Comparison of ENCODE assay signal across 17 cellular contexts in the genomic region with DNA sequence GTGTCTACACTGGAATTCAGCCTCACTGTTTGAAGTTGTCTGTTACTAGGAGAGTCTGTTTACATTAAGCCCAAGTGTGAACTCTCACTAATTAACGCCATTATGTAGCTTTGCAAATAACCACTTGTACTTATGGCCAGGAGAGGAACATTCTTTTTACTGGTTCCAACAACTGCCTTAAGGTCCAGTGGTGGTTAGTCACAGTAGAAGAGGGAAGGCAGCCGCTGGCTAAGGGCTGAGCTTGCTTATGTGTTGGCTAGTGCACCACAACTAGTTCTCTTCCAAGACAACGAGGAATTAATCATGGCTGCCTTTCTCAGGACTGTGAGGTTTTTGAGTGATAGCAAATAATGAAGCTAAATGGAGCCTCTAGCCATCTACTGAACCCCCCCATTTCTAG. TPM values are rescaled to one million over a fixed set of nuclear protein-coding genes. Genes with fewer than 3 reads are reported as not detected.
A peak's percentile ranks its signal among the peaks of the same experiment; 100 is the strongest.
DNase-seq lines count a peak whose midpoint lies in the region; ATAC-seq and TF ChIP-seq lines count a peak whose summit lies in the region.
"Had no signal": no experiment of that assay in that cellular context is flagged by ENCODE, and none has a peak within 500 bp of the region (broad histone marks: within the 10 kb centered on the region; RNA-seq: fewer than 3 reads in every experiment).

No MANE protein-coding gene starts in this region.

- 58% methylated on average over 3 of the region's 3 CpGs for WGBS in mammary epithelial cell (ENCODE audit: low coverage, missing lambda C conversion rate)

- dilution Hi-C loops in mammary epithelial cell (cut with HindIII; ENCODE audit: low sequenced_read_pairs), result no loop called here

- in situ Hi-C loops in mammary epithelial cell (cut with MboI; ENCODE audit: low sequenced_read_pairs in 2 of 2), result no loop called here

- CTCF ChIA-PET in mammary epithelial cell (lab: Charles Lee; ENCODE audit: low non-redundant PET), result no interaction called here
- CTCF ChIA-PET in CD4-positive, alpha-beta T cell (lab: Charles Lee), result interaction anchor here (1.2 kb wide), 1 partner anchor 261 kb away, joined by 3 read pairs; no protein-coding TSS in a partner anchor

- no peak for TF ChIP-seq CTCF in mammary epithelial cell (conservative IDR thresholded peaks at IDR 0.05 in 1 of 2, IDR thresholded peaks at IDR 0.05 in 1 of 2; ENCODE audit: extremely low read depth in 1 of 2, insufficient read depth in 1 of 2, low read depth in 1 of 2, low read length in 2 of 2)
- no peak for TF ChIP-seq CTCF in breast epithelium (IDR thresholded peaks at IDR 0.05)
- TF ChIP-seq CTCF in upper lobe of right lung (IDR thresholded peaks at IDR 0.05), result no peak
- TF ChIP-seq CTCF in CD4-positive, alpha-beta T cell (IDR thresholded peaks at IDR 0.05), result no peak
- no peak for TF ChIP-seq CTCF in HFFc6 (IDR thresholded peaks at IDR 0.05)

- no peaks in the 10 kb centered on the region for H3K79me2 ChIP-seq in mammary epithelial cell (ENCODE audit: insufficient read depth, low read length)

- no peak overlapping the region for H3K4me3 Mint-ChIP-seq in CD4-positive, alpha-beta T cell
- H3K4me3 Mint-ChIP-seq in HFFc6, result no peak overlapping the region
- H3K4me3 Mint-ChIP-seq: activated B cell treated with CpG ODN at 0.5 μM for 24 hours; activated T-helper 17 cell treated with anti-CD3 and anti-CD28 coated beads, Interleukin-2, amount 50 U/mL, for 72 hours; CD4-positive, CD25-positive, alpha-beta regulatory T cell; nephron; stimulated activated naive CD8-positive, alpha-beta T cell treated with anti-CD3 and anti-CD28 coated beads, Interleukin-15, amount 100 ng/mL, for 72 hours had no signal

- intact Hi-C loops in mammary epithelial cell (cut with micrococcal nuclease) (loop anchor here (5.0 kb wide), 1 partner anchor 141 kb away; no protein-coding TSS in a partner anchor), breast epithelium (cut with DNase I; ENCODE audit: low total_unique reads) (no loop called here), upper lobe of right lung (cut with DNase I) (no loop called here), posterior cingulate gyrus (cut with DNase I) (no loop called here)
- intact Hi-C loops in CD4-positive, alpha-beta T cell (cut with DNase I, micrococcal nuclease), result no loop called here

- DNase-seq in mammary epithelial cell (peak; percentile 39), breast epithelium (ENCODE audit: low spot score in 2 of 2) (no peak), NCI-H69 (lab: John Stamatoyannopoulos, UW) (peak; percentile 91), fibroblast of peridontal ligament (ENCODE audit: extremely low read depth) (peak; percentile 37), upper lobe of right lung (no peak), HFFc6 (no peak), posterior cingulate gyrus (no peak)
- DNase-seq in CD4-positive, alpha-beta T cell, result no peak
- DNase-seq: activated B cell treated with CpG ODN at 0.5 μM for 24 hours; CD4-positive, CD25-positive, alpha-beta regulatory T cell; HCEC 1CT; NCI-H2171 treated with DMSO at 0.1 percent for 48 hours; stimulated activated naive CD8-positive, alpha-beta T cell treated with anti-CD3 and anti-CD28 coated beads, Interleukin-15, amount 100 ng/mL, for 72 hours; uterus had no signal

- no peak overlapping the region for H3K27ac Mint-ChIP-seq in CD4-positive, alpha-beta T cell
- H3K27ac Mint-ChIP-seq in HFFc6, result no peak overlapping the region
- H3K27ac Mint-ChIP-seq: activated B cell treated with CpG ODN at 0.5 μM for 24 hours; activated T-helper 17 cell treated with anti-CD3 and anti-CD28 coated beads, Interleukin-2, amount 50 U/mL, for 72 hours; nephron had no signal

- no peaks in the 10 kb centered on the region for H3K4me1 Mint-ChIP-seq in CD4-positive, alpha-beta T cell (ENCODE audit: low read depth)
- peaks cover 18% of the 10 kb centered on the region for H3K4me1 Mint-ChIP-seq in HFFc6 (ENCODE audit: low read depth)
- H3K4me1 Mint-ChIP-seq: activated B cell treated with CpG ODN at 0.5 μM for 24 hours; activated T-helper 17 cell treated with anti-CD3 and anti-CD28 coated beads, Interleukin-2, amount 50 U/mL, for 72 hours; CD4-positive, CD25-positive, alpha-beta regulatory T cell; stimulated activated naive CD8-positive, alpha-beta T cell treated with anti-CD3 and anti-CD28 coated beads, Interleukin-15, amount 100 ng/mL, for 72 hours had no signal

- H3K27me3 Mint-ChIP-seq in CD4-positive, alpha-beta T cell, result no peaks in the 10 kb centered on the region
- H3K27me3 Mint-ChIP-seq in HFFc6 (ENCODE audit: insufficient read depth), result peaks cover 4% of the 10 kb centered on the region
- H3K27me3 Mint-ChIP-seq: stimulated activated naive CD8-positive, alpha-beta T cell treated with anti-CD3 and anti-CD28 coated beads, Interleukin-15, amount 100 ng/mL, for 72 hours had no signal

- no peaks in the 10 kb centered on the region for H3K27me3 ChIP-seq in mammary epithelial cell (ENCODE audit: insufficient read depth, low read length)
- H3K27me3 ChIP-seq in breast epithelium, result no peaks in the 10 kb centered on the region
- no peaks in the 10 kb centered on the region for H3K27me3 ChIP-seq in upper lobe of right lung
- H3K27me3 ChIP-seq in CD4-positive, alpha-beta T cell (ENCODE audit: control insufficient read depth, insufficient read depth, low read length), result no peaks in the 10 kb centered on the region
- H3K27me3 ChIP-seq: gastroesophageal sphincter, uterus had no signal

- peaks cover 7% of the 10 kb centered on the region for H3K4me1 ChIP-seq in mammary epithelial cell (ENCODE audit: insufficient read depth, low read length)
- no peaks in the 10 kb centered on the region for H3K4me1 ChIP-seq in breast epithelium
- H3K4me1 ChIP-seq in upper lobe of right lung, result no peaks in the 10 kb centered on the region
- H3K4me1 ChIP-seq: uterus had no signal

- BruUV-seq in mammary epithelial cell (replicated peaks; lab: Mats Ljungman, UMichigan), result no TSS peak

- no peak overlapping the region for H3K4me3 ChIP-seq in mammary epithelial cell (replicated peaks in 1 of 3; ENCODE audit: insufficient read depth in 1 of 3, low read depth in 2 of 3, low read length in 3 of 3)
- no peak overlapping the region for H3K4me3 ChIP-seq in breast epithelium
- H3K4me3 ChIP-seq in upper lobe of right lung, result no peak overlapping the region
- H3K4me3 ChIP-seq: gastroesophageal sphincter, uterus had no signal

- POLR2A ChIA-PET in CD4-positive, alpha-beta T cell (lab: Charles Lee), result no interaction called here

- no peak overlapping the region for H3K4me2 ChIP-seq in mammary epithelial cell (ENCODE audit: insufficient read depth, low read depth, low read length)

- H3K9me3 ChIP-seq in mammary epithelial cell (replicated peaks; ENCODE audit: insufficient read depth, low read length) (no peaks in the 10 kb centered on the region), breast epithelium (no peaks in the 10 kb centered on the region), upper lobe of right lung (no peaks in the 10 kb centered on the region)
- H3K9me3 ChIP-seq in CD4-positive, alpha-beta T cell (ENCODE audit: control insufficient read depth, low read length), result no peaks in the 10 kb centered on the region
- H3K9me3 ChIP-seq: gastroesophageal sphincter, uterus had no signal

- H3K36me3 ChIP-seq in mammary epithelial cell (ENCODE audit: insufficient read depth, low read length) (no peaks in the 10 kb centered on the region), breast epithelium (no peaks in the 10 kb centered on the region), upper lobe of right lung (no peaks in the 10 kb centered on the region)
- H3K36me3 ChIP-seq: gastroesophageal sphincter, uterus had no signal

- H2AFZ ChIP-seq in mammary epithelial cell (ENCODE audit: low read depth, low read length), result no peak overlapping the region

- peak; percentile 78 for ATAC-seq in upper lobe of right lung
- no peak for ATAC-seq in CD4-positive, alpha-beta T cell (ENCODE audit: poor library complexity)
- ATAC-seq: activated T-helper 17 cell treated with anti-CD3 and anti-CD28 coated beads, Interleukin-2, amount 50 U/mL, for 72 hours; gastroesophageal sphincter; stimulated activated naive CD8-positive, alpha-beta T cell treated with anti-CD3 and anti-CD28 coated beads, Interleukin-15, amount 100 ng/mL, for 72 hours had no signal

- H3K36me3 Mint-ChIP-seq in CD4-positive, alpha-beta T cell (ENCODE audit: low read depth), result no peaks in the 10 kb centered on the region
- H3K36me3 Mint-ChIP-seq in HFFc6 (ENCODE audit: low read depth), result no peaks in the 10 kb centered on the region
- H3K36me3 Mint-ChIP-seq: CD4-positive, CD25-positive, alpha-beta regulatory T cell had no signal

- no peaks in the 10 kb centered on the region for H3K9me3 Mint-ChIP-seq in CD4-positive, alpha-beta T cell
- no peaks in the 10 kb centered on the region for H3K9me3 Mint-ChIP-seq in HFFc6
- H3K9me3 Mint-ChIP-seq: activated B cell treated with CpG ODN at 0.5 μM for 24 hours; activated T-helper 17 cell treated with anti-CD3 and anti-CD28 coated beads, Interleukin-2, amount 50 U/mL, for 72 hours; CD4-positive, CD25-positive, alpha-beta regulatory T cell; nephron; stimulated activated naive CD8-positive, alpha-beta T cell treated with anti-CD3 and anti-CD28 coated beads, Interleukin-15, amount 100 ng/mL, for 72 hours had no signal

- TF ChIP-seq POLR2A in breast epithelium (IDR thresholded peaks at IDR 0.05), result no peak

- H3K9ac ChIP-seq in mammary epithelial cell (ENCODE audit: insufficient read depth, low read length), result no peak overlapping the region

- H4K20me1 ChIP-seq in mammary epithelial cell (ENCODE audit: insufficient read depth, low read length), result no peaks in the 10 kb centered on the region

- no peak overlapping the region for H3K27ac ChIP-seq in mammary epithelial cell (ENCODE audit: insufficient read depth, low read depth, low read length)
- peak overlapping the region in 1 of 2 donors; percentile 35 for H3K27ac ChIP-seq in breast epithelium
- H3K27ac ChIP-seq in upper lobe of right lung, result no peak overlapping the region
- no peak overlapping the region for H3K27ac ChIP-seq in CD4-positive, alpha-beta T cell (ENCODE audit: low read depth, low read length)
- H3K27ac ChIP-seq: gastroesophageal sphincter, uterus had no signal

RNA-seq across cellular contexts. Expression of a gene that starts 14.9 kb away (rescaled TPM):
- total RNA-seq in mammary epithelial cell, result 10 to 100 TPM; 34.0 to 49.3 TPM
- polyA plus RNA-seq in mammary epithelial cell, result 5.8 TPM
- 39.2 TPM for polyA minus RNA-seq in mammary epithelial cell
- 10 to 100 TPM; 10.9 to 26.3 (median 22.9) TPM for total RNA-seq in breast epithelium
- total RNA-seq in upper lobe of right lung, result 19.2 TPM
- total RNA-seq in CD4-positive, alpha-beta T cell, result 10 to 100 TPM; 13.4 to 13.6 TPM
- total RNA-seq in HFFc6 (2021; fragmentation: NEBNext Ultra II Directional; extraction: Animal tissue kit (Norgen Biotek cat#: 25700)), result under 1 TPM; 0.10 to 0.55 (median 0.21) TPM

Comparison
In these comparisons a context has a peak if more than half of its experiments do, and no peak if none do; other contexts are left out.
1. DNase-seq: peak in mammary epithelial cell (single experiment), NCI-H69 (single experiment) and fibroblast of peridontal ligament (single experiment); none in breast epithelium (0 of 2), upper lobe of right lung (single experiment), CD4-positive, alpha-beta T cell (0 of 10), HFFc6 (single experiment) and posterior cingulate gyrus (0 of 10).
2. RNA of a gene that starts 14.9 kb away (total RNA-seq): 34.0 to 49.3 TPM in mammary epithelial cell, 10.9 to 26.3 TPM in breast epithelium, 19.2 TPM in upper lobe of right lung (single experiment) and 13.4 to 13.6 TPM in CD4-positive, alpha-beta T cell; 0.10 to 0.55 TPM in HFFc6; every median in the first group is over 4 times any median in the second.